ENCODE assay signal across 7 cellular contexts in the genomic region with DNA sequence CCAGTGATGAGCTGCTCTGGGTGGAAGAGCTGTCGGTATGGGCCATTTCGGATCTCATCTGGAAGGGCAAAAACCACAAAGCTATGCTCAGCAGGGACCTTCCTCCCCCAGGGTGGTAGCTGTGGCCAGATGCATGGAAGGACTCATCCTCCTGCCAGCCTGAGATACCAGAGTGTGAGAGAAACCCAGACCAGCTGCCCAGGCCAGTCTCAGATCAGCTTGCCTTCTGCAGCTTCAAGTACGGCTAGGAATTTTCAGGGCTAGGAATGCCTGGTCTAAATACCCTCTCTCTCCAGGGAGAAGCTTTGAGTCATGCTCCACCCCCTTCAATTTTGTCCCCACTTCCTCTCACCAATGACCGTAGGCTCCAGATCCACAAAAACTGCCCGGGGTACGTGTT. TPM values are rescaled to one million over a fixed set of nuclear protein-coding genes. Genes with fewer than 3 reads are reported as not detected.
DNase-seq lines count a peak whose midpoint lies in the region; FAIRE-seq and TF ChIP-seq lines count a peak whose summit lies in the region.
"Had no signal": no experiment of that assay in that cellular context is flagged by ENCODE, and none has a peak within 500 bp of the region (broad histone marks: within the 10 kb centered on the region; RNA-seq: fewer than 3 reads in every experiment).

No MANE protein-coding gene starts in this region.

- peaks cover 77 to 85% (median 81%) of the 10 kb centered on the region in 4 donors for H3K4me1 ChIP-seq in stomach

- no peaks in the 10 kb centered on the region for H3K9me3 Mint-ChIP-seq in activated T-cell treated with anti-CD3 and anti-CD28 coated beads, Interleukin-2, amount 50 U/mL, for 24 hours
- no peaks in the 10 kb centered on the region for H3K9me3 Mint-ChIP-seq in dendritic cell treated with granulocyte-macrophage colony-stimulating factor and Interleukin-4, amounts not matched to agents 40 ng/mL and 50 ng/mL, for 4 days

- no peak for TF ChIP-seq POLR2A in stomach (IDR thresholded peaks at IDR 0.05)

- peaks cover 82% of the 10 kb centered on the region for H3K4me1 Mint-ChIP-seq in activated T-cell treated with anti-CD3 and anti-CD28 coated beads, Interleukin-2, amount 50 U/mL, for 24 hours (ENCODE audit: low read depth)
- H3K4me1 Mint-ChIP-seq in dendritic cell treated with granulocyte-macrophage colony-stimulating factor and Interleukin-4, amounts not matched to agents 40 ng/mL and 50 ng/mL, for 4 days (ENCODE audit: low read depth), result peaks cover 76% of the 10 kb centered on the region

- H3K27ac ChIP-seq in stomach, result peak overlapping the region in 4 of 5 donors; percentile 92 to 98 (median 96)

- H3K36me3 ChIP-seq in stomach, result peaks cover 14 to 41% (median 28%) of the 10 kb centered on the region in 4 donors

- peaks cover 70% of the 10 kb centered on the region for H3K36me3 Mint-ChIP-seq in activated T-cell treated with anti-CD3 and anti-CD28 coated beads, Interleukin-2, amount 50 U/mL, for 24 hours (ENCODE audit: low read depth)
- H3K36me3 Mint-ChIP-seq in dendritic cell treated with granulocyte-macrophage colony-stimulating factor and Interleukin-4, amounts not matched to agents 40 ng/mL and 50 ng/mL, for 4 days (ENCODE audit: low read depth), result peaks cover 57% of the 10 kb centered on the region

- H3K4me3 Mint-ChIP-seq in activated T-cell treated with anti-CD3 and anti-CD28 coated beads, Interleukin-2, amount 50 U/mL, for 24 hours, result peak overlapping the region; percentile 95
- peak overlapping the region; percentile 86 for H3K4me3 Mint-ChIP-seq in dendritic cell treated with granulocyte-macrophage colony-stimulating factor and Interleukin-4, amounts not matched to agents 40 ng/mL and 50 ng/mL, for 4 days

- H3K27me3 ChIP-seq in stomach, result no peaks in the 10 kb centered on the region

- no peaks in the 10 kb centered on the region for H3K9me3 ChIP-seq in stomach

- intact Hi-C loops in dendritic cell treated with granulocyte-macrophage colony-stimulating factor and Interleukin-4, amounts not matched to agents 40 ng/mL and 50 ng/mL, for 4 days (cut with micrococcal nuclease), result loop anchor here (5.0 kb wide), 1 partner anchor 34 kb away; a partner anchor contains a TSS
- intact Hi-C loops in stomach (cut with DNase I; ENCODE audit: low total_unique reads), result no loop called here

- no peak for TF ChIP-seq CTCF in stomach (IDR thresholded peaks at IDR 0.05)

- H3K27ac Mint-ChIP-seq in activated T-cell treated with anti-CD3 and anti-CD28 coated beads, Interleukin-2, amount 50 U/mL, for 24 hours, result peak overlapping the region; percentile 97
- peak overlapping the region; percentile 47 for H3K27ac Mint-ChIP-seq in dendritic cell treated with granulocyte-macrophage colony-stimulating factor and Interleukin-4, amounts not matched to agents 40 ng/mL and 50 ng/mL, for 4 days

- WGBS in stomach, 5 donors, result 63 to 85% (median 83%) methylated on average over 6 of the region's 6 CpGs

- no peak for DNase-seq in activated T-cell treated with anti-CD3 and anti-CD28 coated beads, Interleukin-2, amount 50 U/mL, for 24 hours
- DNase-seq in activated T-cell treated with anti-CD3 and anti-CD28 coated beads, Interleukin-2, amount 50 U/mL, for 48 hours, result no peak
- no peak for DNase-seq in stomach
- DNase-seq in frontal cortex (ENCODE audit: low spot score in 2 of 2), result no peak
- no peak for DNase-seq in NCI-H510A treated with DMSO at 0.1 percent for 48 hours (lab: John Stamatoyannopoulos, UW)
- DNase-seq: NCI-H1436 had no signal

- FAIRE-seq in frontal cortex (lab: Jason Lieb, UNC), result no peak

- peak overlapping the region in 3 of 4 donors; percentile 59 to 75 (median 70) for H3K4me3 ChIP-seq in stomach

- no peak for TF ChIP-seq EP300 in stomach (IDR thresholded peaks at IDR 0.05)

- no peaks in the 10 kb centered on the region for H3K27me3 Mint-ChIP-seq in activated T-cell treated with anti-CD3 and anti-CD28 coated beads, Interleukin-2, amount 50 U/mL, for 24 hours
- no peaks in the 10 kb centered on the region for H3K27me3 Mint-ChIP-seq in dendritic cell treated with granulocyte-macrophage colony-stimulating factor and Interleukin-4, amounts not matched to agents 40 ng/mL and 50 ng/mL, for 4 days

RNA-seq across cellular contexts. Expression of a gene that starts 1.4 kb away (rescaled TPM):
- total RNA-seq in stomach (not detected), frontal cortex (not detected)
- polyA plus RNA-seq in stomach, result not detected

RNA-seq across cellular contexts. Expression of a gene that starts 2.1 kb away (rescaled TPM):
- total RNA-seq in stomach, result 100 to 1,000 TPM in 1 of 5 donors, 10 to 100 TPM in 4; 18.7 to 141 (median 27.2) TPM
- polyA plus RNA-seq in stomach, result 10 to 100 TPM; 28.9 to 68.8 (median 51.0) TPM
- total RNA-seq in frontal cortex, result 2.0 TPM

RNA-seq across cellular contexts. Expression of a gene that starts 6.4 kb away (rescaled TPM):
- 10 to 100 TPM in 4 of 5 donors, 1 to 10 TPM in 1; 1.2 to 55.6 (median 23.7) TPM for total RNA-seq in stomach
- 10 to 100 TPM; 38.8 to 55.9 (median 45.1) TPM for polyA plus RNA-seq in stomach
- total RNA-seq in frontal cortex, result 12.2 TPM

RNA-seq across cellular contexts. Expression of a gene that starts 6.4 kb away (rescaled TPM):
- total RNA-seq in stomach, result 10 to 100 TPM in 1 of 5 donors, 1 to 10 TPM in 2, under 1 TPM in 1, not detected in 1; 0.58 to 31.4 (median 4.5) TPM
- polyA plus RNA-seq in stomach, result 1 to 10 TPM; 2.6 to 4.9 (median 2.6) TPM
- total RNA-seq in frontal cortex, result 4.9 TPM

RNA-seq across cellular contexts. Expression of a gene that starts 22.1 kb away (rescaled TPM):
- 100 to 1,000 TPM in 3 of 5 donors, 10 to 100 TPM in 2; 33.9 to 263 (median 138) TPM for total RNA-seq in stomach
- polyA plus RNA-seq in stomach, result 10 to 100 TPM; 27.8 to 36.6 (median 33.4) TPM
- total RNA-seq in frontal cortex, result 34.2 TPM
